In genomic region chr2:208939852-208940251, GRCh38 we compare ENCODE assay signal across 22 cellular contexts.
"Had no signal": no experiment of that assay in that cellular context is flagged by ENCODE, and none has a peak within 500 bp of the region (broad histone marks: within the 10 kb centered on the region; RNA-seq: fewer than 3 reads in every experiment).

No MANE protein-coding gene starts in this region.

- H3K27me3 ChIP-seq: brain microvascular endothelial cell, esophagus muscularis mucosa, gastrocnemius medialis, neural progenitor cell, tibial artery, vagina had no signal

- H3K4me1 Mint-ChIP-seq: activated CD4-positive, alpha-beta T cell treated with anti-CD3 and anti-CD28 coated beads, Interleukin-2, amount 10 ng/mL, durations not matched to agents 7 days and 5 days; activated CD8-positive, alpha-beta memory T cell treated with anti-CD3 and anti-CD28 coated beads, Interleukin-2, amount 10 ng/mL, durations not matched to agents 7 days and 5 days; activated naive CD8-positive, alpha-beta T cell treated with anti-CD3 and anti-CD28 coated beads, Interleukin-2, amount 50 U/mL, for 24 hours; naive thymus-derived CD8-positive, alpha-beta T cell; neural progenitor cell; stimulated activated naive CD8-positive, alpha-beta T cell treated with anti-CD3 and anti-CD28 coated beads, Interleukin-15, amount 100 ng/mL, for 72 hours had no signal

- H3K36me3 Mint-ChIP-seq: activated CD8-positive, alpha-beta memory T cell treated with anti-CD3 and anti-CD28 coated beads, Interleukin-2, amount 10 ng/mL, durations not matched to agents 7 days and 5 days; mesothelial cell of epicardium; naive thymus-derived CD8-positive, alpha-beta T cell; neural progenitor cell had no signal

- H3K9me3 Mint-ChIP-seq: activated CD4-positive, alpha-beta T cell treated with anti-CD3 and anti-CD28 coated beads, Interleukin-2, amount 10 ng/mL, durations not matched to agents 7 days and 5 days; activated naive CD8-positive, alpha-beta T cell treated with anti-CD3 and anti-CD28 coated beads, Interleukin-2, amount 50 U/mL, for 24 hours; mesothelial cell of epicardium; neural progenitor cell had no signal

- H3K4me3 Mint-ChIP-seq: activated CD4-positive, alpha-beta T cell treated with anti-CD3 and anti-CD28 coated beads, Interleukin-2, amount 10 ng/mL, durations not matched to agents 7 days and 5 days; activated CD8-positive, alpha-beta memory T cell treated with anti-CD3 and anti-CD28 coated beads, Interleukin-2, amount 10 ng/mL, durations not matched to agents 7 days and 5 days; activated CD8-positive, alpha-beta T cell treated with anti-CD3 and anti-CD28 coated beads for 36 hours; activated naive CD8-positive, alpha-beta T cell treated with anti-CD3 and anti-CD28 coated beads, Interleukin-2, amount 50 U/mL, for 24 hours; mesothelial cell of epicardium; naive thymus-derived CD8-positive, alpha-beta T cell; neural progenitor cell; stimulated activated naive CD8-positive, alpha-beta T cell treated with anti-CD3 and anti-CD28 coated beads, Interleukin-15, amount 100 ng/mL, for 72 hours had no signal

- H3K36me3 ChIP-seq: brain microvascular endothelial cell, esophagus muscularis mucosa, gastrocnemius medialis, neural progenitor cell, tibial artery, vagina had no signal

- DNase-seq: activated CD4-positive, alpha-beta T cell treated with anti-CD3 and anti-CD28 coated beads, Interleukin-2, amount 10 ng/mL, durations not matched to agents 7 days and 5 days; activated CD8-positive, alpha-beta memory T cell treated with anti-CD3 and anti-CD28 coated beads, Interleukin-2, amount 10 ng/mL, durations not matched to agents 7 days and 5 days; activated CD8-positive, alpha-beta T cell treated with anti-CD3 and anti-CD28 coated beads for 36 hours; activated effector memory CD4-positive, alpha-beta T cell treated with anti-CD3 and anti-CD28 coated beads, Interleukin-2, amount 50 U/mL, for 16 hours; activated naive CD4-positive, alpha-beta T cell treated with anti-CD3 and anti-CD28 coated beads, Interleukin-2, amount 50 U/mL, for 16 hours; activated naive CD8-positive, alpha-beta T cell treated with anti-CD3 and anti-CD28 coated beads, Interleukin-2, amount 50 U/mL, for 24 hours; activated T-cell treated with anti-CD3 and anti-CD28 coated beads for 4 hours; brain microvascular endothelial cell; central memory CD4-positive, alpha-beta T cell; dermis blood vessel endothelial cell; effector CD8-positive, alpha-beta T cell; gastrocnemius medialis; head of caudate nucleus; islet precursor cell; naive thymus-derived CD8-positive, alpha-beta T cell; stimulated activated naive CD8-positive, alpha-beta T cell treated with anti-CD3 and anti-CD28 coated beads, Interleukin-15, amount 100 ng/mL, for 72 hours; tibial artery had no signal

- H3K4me3 ChIP-seq: esophagus muscularis mucosa, gastrocnemius medialis, lung, neural progenitor cell, tibial artery, vagina had no signal

- H3K27ac Mint-ChIP-seq: activated CD4-positive, alpha-beta T cell treated with anti-CD3 and anti-CD28 coated beads, Interleukin-2, amount 10 ng/mL, durations not matched to agents 7 days and 5 days; activated CD8-positive, alpha-beta memory T cell treated with anti-CD3 and anti-CD28 coated beads, Interleukin-2, amount 10 ng/mL, durations not matched to agents 7 days and 5 days; activated CD8-positive, alpha-beta T cell treated with anti-CD3 and anti-CD28 coated beads for 36 hours; activated naive CD8-positive, alpha-beta T cell treated with anti-CD3 and anti-CD28 coated beads, Interleukin-2, amount 50 U/mL, for 24 hours; mesothelial cell of epicardium; naive thymus-derived CD8-positive, alpha-beta T cell; neural progenitor cell; stimulated activated naive CD8-positive, alpha-beta T cell treated with anti-CD3 and anti-CD28 coated beads, Interleukin-15, amount 100 ng/mL, for 72 hours had no signal

- H3K27me3 Mint-ChIP-seq: activated CD4-positive, alpha-beta T cell treated with anti-CD3 and anti-CD28 coated beads, Interleukin-2, amount 10 ng/mL, durations not matched to agents 7 days and 5 days; activated CD8-positive, alpha-beta memory T cell treated with anti-CD3 and anti-CD28 coated beads, Interleukin-2, amount 10 ng/mL, durations not matched to agents 7 days and 5 days; activated CD8-positive, alpha-beta T cell treated with anti-CD3 and anti-CD28 coated beads for 36 hours; activated naive CD8-positive, alpha-beta T cell treated with anti-CD3 and anti-CD28 coated beads, Interleukin-2, amount 50 U/mL, for 24 hours; naive thymus-derived CD8-positive, alpha-beta T cell; stimulated activated naive CD8-positive, alpha-beta T cell treated with anti-CD3 and anti-CD28 coated beads, Interleukin-15, amount 100 ng/mL, for 72 hours had no signal
